In the genomic region with DNA sequence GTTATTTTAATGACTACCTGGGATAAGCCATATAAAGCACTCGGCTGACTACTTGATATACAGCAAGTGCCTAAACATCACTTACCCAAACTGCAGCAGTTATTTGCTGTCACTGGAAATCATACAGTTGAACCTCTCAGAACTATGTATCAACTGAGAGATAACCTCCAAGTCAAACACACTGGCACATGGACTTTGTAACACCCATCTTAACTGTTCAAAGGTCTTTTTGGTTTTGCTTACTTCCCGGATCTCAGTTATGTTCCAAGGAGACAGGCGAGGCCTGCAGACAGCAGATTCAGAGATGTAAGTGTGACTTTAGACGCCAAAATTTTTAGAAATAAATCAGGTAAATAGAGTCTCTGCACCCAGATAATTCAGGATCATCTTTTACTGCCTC, we compare ENCODE assay signal across 2 cellular contexts.
TF ChIP-seq lines count a peak whose summit lies in the region.

No MANE protein-coding gene starts in this region.

TF ChIP-seq in A549, 52 proteins besides CTCF, POLR2A, EP300 and RAD21:
- no peak for TF ChIP-seq MAFK (IDR thresholded peaks at IDR 0.05; ENCODE audit: partially characterized antibody)
- no peak for TF ChIP-seq NFE2L2 (conservative IDR thresholded peaks at IDR 0.05; ENCODE audit: low read length)
- no peak for TF ChIP-seq ZSCAN20 (CRISPR knock-in tag; IDR thresholded peaks at IDR 0.05)

TF ChIP-seq in GM12878, 131 proteins besides CTCF, POLR2A, EP300 and RAD21:
- TF ChIP-seq SMAD1 (IDR thresholded peaks at IDR 0.05; ENCODE audit: low read depth, partially characterized antibody) (no peak), MEF2B (IDR thresholded peaks at IDR 0.05; ENCODE audit: partially characterized antibody, poor library complexity, severe bottlenecking) (no peak), RBBP5 (conservative IDR thresholded peaks at IDR 0.05) (no peak), DPF2 (IDR thresholded peaks at IDR 0.05) (no peak), JUND (IDR thresholded peaks at IDR 0.05; ENCODE audit: low read depth, low read length) (no peak), NFIC (IDR thresholded peaks at IDR 0.05; ENCODE audit: low read depth, low read length) (no peak), TARDBP (IDR thresholded peaks at IDR 0.05; ENCODE audit: borderline replicate concordance) (no peak), MYB (IDR thresholded peaks at IDR 0.05; ENCODE audit: borderline replicate concordance, low read depth, low read length) (no peak), CHD2 (IDR thresholded peaks at IDR 0.05; ENCODE audit: borderline replicate concordance, low read depth, low read length) (no peak), ATF7 (IDR thresholded peaks at IDR 0.05; ENCODE audit: low read depth) (no peak), ATF2 (IDR thresholded peaks at IDR 0.05; ENCODE audit: low read length) (no peak)
- TF ChIP-seq, protein P1, sequence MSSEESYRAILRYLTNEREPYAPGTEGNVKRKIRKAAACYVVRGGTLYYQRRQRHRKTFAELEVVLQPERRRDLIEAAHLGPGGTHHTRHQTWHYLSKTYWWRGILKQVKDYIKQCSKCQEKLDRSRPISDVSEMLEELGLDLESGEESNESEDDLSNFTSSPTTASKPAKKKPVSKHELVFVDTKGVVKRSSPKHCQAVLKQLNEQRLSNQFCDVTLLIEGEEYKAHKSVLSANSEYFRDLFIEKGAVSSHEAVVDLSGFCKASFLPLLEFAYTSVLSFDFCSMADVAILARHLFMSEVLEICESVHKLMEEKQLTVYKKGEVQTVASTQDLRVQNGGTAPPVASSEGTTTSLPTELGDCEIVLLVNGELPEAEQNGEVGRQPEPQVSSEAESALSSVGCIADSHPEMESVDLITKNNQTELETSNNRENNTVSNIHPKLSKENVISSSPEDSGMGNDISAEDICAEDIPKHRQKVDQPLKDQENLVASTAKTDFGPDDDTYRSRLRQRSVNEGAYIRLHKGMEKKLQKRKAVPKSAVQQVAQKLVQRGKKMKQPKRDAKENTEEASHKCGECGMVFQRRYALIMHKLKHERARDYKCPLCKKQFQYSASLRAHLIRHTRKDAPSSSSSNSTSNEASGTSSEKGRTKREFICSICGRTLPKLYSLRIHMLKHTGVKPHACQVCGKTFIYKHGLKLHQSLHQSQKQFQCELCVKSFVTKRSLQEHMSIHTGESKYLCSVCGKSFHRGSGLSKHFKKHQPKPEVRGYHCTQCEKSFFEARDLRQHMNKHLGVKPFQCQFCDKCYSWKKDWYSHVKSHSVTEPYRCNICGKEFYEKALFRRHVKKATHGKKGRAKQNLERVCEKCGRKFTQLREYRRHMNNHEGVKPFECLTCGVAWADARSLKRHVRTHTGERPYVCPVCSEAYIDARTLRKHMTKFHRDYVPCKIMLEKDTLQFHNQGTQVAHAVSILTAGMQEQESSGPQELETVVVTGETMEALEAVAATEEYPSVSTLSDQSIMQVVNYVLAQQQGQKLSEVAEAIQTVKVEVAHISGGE (CRISPR knock-in tag; IDR thresholded peaks at IDR 0.05): no peak
- TF ChIP-seq, protein P2, sequence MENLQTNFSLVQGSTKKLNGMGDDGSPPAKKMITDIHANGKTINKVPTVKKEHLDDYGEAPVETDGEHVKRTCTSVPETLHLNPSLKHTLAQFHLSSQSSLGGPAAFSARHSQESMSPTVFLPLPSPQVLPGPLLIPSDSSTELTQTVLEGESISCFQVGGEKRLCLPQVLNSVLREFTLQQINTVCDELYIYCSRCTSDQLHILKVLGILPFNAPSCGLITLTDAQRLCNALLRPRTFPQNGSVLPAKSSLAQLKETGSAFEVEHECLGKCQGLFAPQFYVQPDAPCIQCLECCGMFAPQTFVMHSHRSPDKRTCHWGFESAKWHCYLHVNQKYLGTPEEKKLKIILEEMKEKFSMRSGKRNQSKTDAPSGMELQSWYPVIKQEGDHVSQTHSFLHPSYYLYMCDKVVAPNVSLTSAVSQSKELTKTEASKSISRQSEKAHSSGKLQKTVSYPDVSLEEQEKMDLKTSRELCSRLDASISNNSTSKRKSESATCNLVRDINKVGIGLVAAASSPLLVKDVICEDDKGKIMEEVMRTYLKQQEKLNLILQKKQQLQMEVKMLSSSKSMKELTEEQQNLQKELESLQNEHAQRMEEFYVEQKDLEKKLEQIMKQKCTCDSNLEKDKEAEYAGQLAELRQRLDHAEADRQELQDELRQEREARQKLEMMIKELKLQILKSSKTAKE (IDR thresholded peaks at IDR 0.05; ENCODE audit: low read depth, poor library complexity, severe bottlenecking): no peak
TF ChIP-seq in GM12878: peak in this region for 0.
